1 cellular context compared by ENCODE assay signal in the genomic region with DNA sequence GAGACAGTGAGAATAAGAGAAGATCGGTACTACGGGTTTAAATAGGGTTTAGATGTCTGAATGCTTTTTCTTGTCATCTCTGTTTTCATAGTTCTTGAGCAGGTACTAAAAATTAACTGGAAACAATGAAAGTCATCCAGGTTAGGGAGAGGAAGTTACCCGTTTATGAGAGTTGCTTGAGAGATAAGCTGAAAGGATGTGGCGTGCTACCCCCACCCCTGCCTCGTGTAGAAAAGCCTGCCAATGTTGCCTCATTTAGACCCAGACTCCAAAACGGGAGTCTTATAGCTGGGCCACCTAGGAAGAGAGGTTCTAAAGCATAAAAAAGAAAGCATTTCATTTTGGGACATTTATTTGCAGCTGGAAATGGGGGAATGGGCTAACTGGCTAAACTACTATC.
TF ChIP-seq lines count a peak whose summit lies in the region.

No MANE protein-coding gene starts in this region.

TF ChIP-seq in K562, 482 proteins besides CTCF, POLR2A, EP300 and RAD21:
- no peak for TF ChIP-seq ZFPM2 (CRISPR knock-in tag; IDR thresholded peaks at IDR 0.05)
- TF ChIP-seq, protein P1, sequence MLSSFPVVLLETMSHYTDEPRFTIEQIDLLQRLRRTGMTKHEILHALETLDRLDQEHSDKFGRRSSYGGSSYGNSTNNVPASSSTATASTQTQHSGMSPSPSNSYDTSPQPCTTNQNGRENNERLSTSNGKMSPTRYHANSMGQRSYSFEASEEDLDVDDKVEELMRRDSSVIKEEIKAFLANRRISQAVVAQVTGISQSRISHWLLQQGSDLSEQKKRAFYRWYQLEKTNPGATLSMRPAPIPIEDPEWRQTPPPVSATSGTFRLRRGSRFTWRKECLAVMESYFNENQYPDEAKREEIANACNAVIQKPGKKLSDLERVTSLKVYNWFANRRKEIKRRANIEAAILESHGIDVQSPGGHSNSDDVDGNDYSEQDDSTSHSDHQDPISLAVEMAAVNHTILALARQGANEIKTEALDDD (IDR thresholded peaks at IDR 0.05) = 0 out of 2 replicates have a peak, but pooled peaks have one; percentile 20
